8 cellular contexts compared by ENCODE assay signal in genomic region chr17:79391808-79392233, GRCh38.
DNase-seq lines count a peak whose midpoint lies in the region; ATAC-seq and TF ChIP-seq lines count a peak whose summit lies in the region.

No MANE protein-coding gene starts in this region.

- no peaks in the 10 kb centered on the region for H3K9me3 Mint-ChIP-seq in activated CD4-positive, alpha-beta memory T cell treated with anti-CD3 and anti-CD28 coated beads for 36 hours

- H3K4me3 ChIP-seq in HFF-Myc (replicated peaks; ENCODE audit: low read depth, low read length): no peak overlapping the region

- CTCF ChIA-PET in activated CD4-positive, alpha-beta memory T cell treated with anti-CD3 and anti-CD28 coated beads for 36 hours (lab: Charles Lee): interaction anchor here (0.6 to 6.8 kb wide), 30 partner anchors 8 to 351 kb away, joined by 3 to 103 read pairs (median 4); partner anchors contain the start of gene ENGASE

- H3K27ac Mint-ChIP-seq in activated CD4-positive, alpha-beta memory T cell treated with anti-CD3 and anti-CD28 coated beads for 36 hours: no peak overlapping the region

- peak; percentile 54 to 62 for DNase-seq in AML-193 (lab: John Stamatoyannopoulos, UW)
- DNase-seq in HFF-Myc (ENCODE audit: extremely low read depth, low read depth): peak; percentile 11
- peak; percentile 16 for DNase-seq in NCI-H748 treated with DMSO at 0.1 percent for 48 hours (lab: John Stamatoyannopoulos, UW)
- DNase-seq in activated CD4-positive, alpha-beta memory T cell treated with anti-CD3 and anti-CD28 coated beads for 36 hours: peak; percentile 73
- DNase-seq in ecto neural progenitor cell (ENCODE audit: low spot score): peak; percentile 94
- peak; percentile 76 for DNase-seq in medulla oblongata (ENCODE audit: extremely low spot score)
- peak; percentile 38 for DNase-seq in stimulated activated CD8-positive, alpha-beta memory T cell treated with anti-CD3 and anti-CD28 coated beads, Interleukin-15, amount 100 ng/mL, for 24 hours (ENCODE audit: low read depth)

- peak; percentile 91 for TF ChIP-seq CTCF in HFF-Myc (IDR thresholded peaks at IDR 0.05; ENCODE audit: low read depth, low read length, missing control alignments)

- ATAC-seq in HG03097 (IDR thresholded peaks at IDR 0.05; ENCODE audit: low FRiP score, unreplicated experiment): no peak

- peaks cover 45% of the 10 kb centered on the region for H3K27me3 Mint-ChIP-seq in activated CD4-positive, alpha-beta memory T cell treated with anti-CD3 and anti-CD28 coated beads for 36 hours

- peaks cover 4% of the 10 kb centered on the region for H3K4me1 Mint-ChIP-seq in activated CD4-positive, alpha-beta memory T cell treated with anti-CD3 and anti-CD28 coated beads for 36 hours (ENCODE audit: low read depth)

- H3K4me3 Mint-ChIP-seq in activated CD4-positive, alpha-beta memory T cell treated with anti-CD3 and anti-CD28 coated beads for 36 hours: no peak overlapping the region

- H3K36me3 Mint-ChIP-seq in activated CD4-positive, alpha-beta memory T cell treated with anti-CD3 and anti-CD28 coated beads for 36 hours: no peaks in the 10 kb centered on the region

- POLR2A ChIA-PET in activated CD4-positive, alpha-beta memory T cell treated with anti-CD3 and anti-CD28 coated beads for 36 hours (lab: Charles Lee): no interaction called here

- intact Hi-C loops in activated CD4-positive, alpha-beta memory T cell treated with anti-CD3 and anti-CD28 coated beads for 36 hours (cut with micrococcal nuclease): loop anchor here (1.0 to 2.0 kb wide), 3 partner anchors 305 to 347 kb away; no protein-coding TSS in a partner anchor

Comparison
In these comparisons a context has a peak if more than half of its experiments do, and no peak if none do; other contexts are left out.
1. DNase-seq: peak in every context shown above with its lines; median percentile 94 in ecto neural progenitor cell; 76 in medulla oblongata; 73 in activated CD4-positive, alpha-beta memory T cell treated with anti-CD3 and anti-CD28 coated beads for 36 hours; 58 in AML-193; 38 in stimulated activated CD8-positive, alpha-beta memory T cell treated with anti-CD3 and anti-CD28 coated beads, Interleukin-15, amount 100 ng/mL, for 24 hours; 16 in NCI-H748 treated with DMSO at 0.1 percent for 48 hours; 11 in HFF-Myc.